ENCODE assay signal across 11 cellular contexts in the genomic region with DNA sequence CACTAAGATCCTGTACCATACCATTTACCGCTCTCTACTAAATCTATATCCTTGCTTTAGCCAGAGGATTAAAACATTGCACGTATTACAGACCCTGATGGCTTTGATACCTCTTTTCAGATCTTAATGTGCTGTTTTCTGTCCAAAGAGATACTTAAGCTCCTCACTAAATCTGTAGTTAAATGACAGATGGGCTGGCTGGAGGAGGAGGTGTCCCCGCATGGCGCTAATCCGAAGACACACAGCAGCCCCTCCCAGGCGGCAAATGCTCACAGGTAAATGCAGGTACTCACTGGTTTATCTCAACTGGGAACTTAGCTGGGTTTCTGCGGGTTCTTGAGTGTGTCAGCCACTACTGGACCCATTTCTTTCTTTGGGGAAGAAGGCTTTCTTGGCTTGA. TPM values are rescaled to one million over a fixed set of nuclear protein-coding genes. Genes with fewer than 3 reads are reported as not detected.
DNase-seq lines count a peak whose midpoint lies in the region; ATAC-seq and TF ChIP-seq lines count a peak whose summit lies in the region.
"Had no signal": no experiment of that assay in that cellular context is flagged by ENCODE, and none has a peak within 500 bp of the region (broad histone marks: within the 10 kb centered on the region; RNA-seq: fewer than 3 reads in every experiment).

No MANE protein-coding gene starts in this region.

- H3K9me3 Mint-ChIP-seq in brain, result no peaks in the 10 kb centered on the region
- no peaks in the 10 kb centered on the region for H3K9me3 Mint-ChIP-seq in neural crest cell

- peaks cover 63% of the 10 kb centered on the region for H4K20me1 ChIP-seq in DND-41 (ENCODE audit: insufficient read depth, low read length)
- H4K20me1 ChIP-seq in Loucy (ENCODE audit: insufficient read depth, low read length, poor library complexity, severe bottlenecking), result peaks cover 60% of the 10 kb centered on the region

- H3K27ac Mint-ChIP-seq in brain, result peak overlapping the region in 3 of 5 experiments; percentile 19 to 58 (median 55)
- no peak overlapping the region for H3K27ac Mint-ChIP-seq in neural crest cell (ENCODE audit: unreplicated experiment)

- H3K27me3 Mint-ChIP-seq in brain (no peaks in the 10 kb centered on the region), neural crest cell (ENCODE audit: low read depth) (no peaks in the 10 kb centered on the region)

- H3K4me2 ChIP-seq in DND-41 (ENCODE audit: insufficient read depth, low read length), result peak overlapping the region; percentile 79
- H3K4me2 ChIP-seq in Loucy (ENCODE audit: low read depth, low read length, poor library complexity, severe bottlenecking), result peak overlapping the region; percentile 81

- no peak for TF ChIP-seq CTCF in DND-41 (IDR thresholded peaks at IDR 0.05; ENCODE audit: borderline replicate concordance, extremely low read depth, low read length, poor library complexity, severe bottlenecking)
- TF ChIP-seq CTCF in Loucy (conservative IDR thresholded peaks at IDR 0.05; ENCODE audit: low read length), result no peak
- TF ChIP-seq CTCF in brain (conservative IDR thresholded peaks at IDR 0.05), result no peak
- no peak for TF ChIP-seq CTCF in neural crest cell (conservative IDR thresholded peaks at IDR 0.05)

- H3K4me1 ChIP-seq in DND-41 (ENCODE audit: insufficient read depth, low read length), result peaks cover 32% of the 10 kb centered on the region
- H3K4me1 ChIP-seq in Loucy (ENCODE audit: insufficient read depth, low read length, poor library complexity, severe bottlenecking), result peaks cover 44% of the 10 kb centered on the region

- H3K4me1 Mint-ChIP-seq in brain (peaks cover 35% of the 10 kb centered on the region), neural crest cell (peaks cover 39% of the 10 kb centered on the region)

- H3K36me3 Mint-ChIP-seq in brain (peaks cover 14% of the 10 kb centered on the region), neural crest cell (ENCODE audit: low read depth) (no peaks in the 10 kb centered on the region)

- no peaks in the 10 kb centered on the region for H3K9me2 ChIP-seq in Loucy (replicated peaks; ENCODE audit: low read depth, low read length)

- H3K9me3 ChIP-seq in DND-41 (ENCODE audit: insufficient read depth, low read length, severe bottlenecking), result no peaks in the 10 kb centered on the region
- no peaks in the 10 kb centered on the region for H3K9me3 ChIP-seq in Loucy (ENCODE audit: insufficient read depth, low read depth, low read length)

- H3K36me3 ChIP-seq in DND-41 (ENCODE audit: insufficient read depth, low read length) (peaks cover 54% of the 10 kb centered on the region), Loucy (ENCODE audit: insufficient read depth, low read length) (peaks cover 21% of the 10 kb centered on the region; the same call in 1 of the 2 replicates)

- peak overlapping the region; percentile 32; the same call in 1 of the 2 replicates for H3K27ac ChIP-seq in DND-41 (ENCODE audit: low read length)

- DNase-seq in DND-41 (peak; percentile 1), neural crest cell (ENCODE audit: low read depth, low spot score) (no peak), GM19240 (ENCODE audit: insufficient read length, low spot score) (no peak)
- DNase-seq: activated naive CD4-positive, alpha-beta T cell treated with Interleukin-2 at 50 U/mL for 16 hours; dermis blood vessel endothelial cell; MV-4-11; OCI-M1 had no signal

- H3K27me3 ChIP-seq in DND-41 (ENCODE audit: insufficient read depth, low read length, poor library complexity) (no peaks in the 10 kb centered on the region), Loucy (ENCODE audit: insufficient read depth, low read length, poor library complexity, severe bottlenecking) (no peaks in the 10 kb centered on the region)

- H3K4me3 Mint-ChIP-seq in brain (peak overlapping the region; percentile 92 to 98 (median 93)), neural crest cell (peak overlapping the region; percentile 93)

- ATAC-seq in DND-41 (ENCODE audit: insufficient read depth, low read depth), result no peak
- ATAC-seq in GM18870 (IDR thresholded peaks at IDR 0.05; ENCODE audit: unreplicated experiment), result no peak
- no peak for ATAC-seq in HG03378 (IDR thresholded peaks at IDR 0.05; ENCODE audit: unreplicated experiment)

- H3K9ac ChIP-seq in DND-41 (ENCODE audit: low read depth, low read length) (peak overlapping the region; percentile 63; the same call in 1 of the 2 replicates), Loucy (ENCODE audit: low read depth, low read length, poor library complexity, severe bottlenecking) (peak overlapping the region; percentile 82)

- no peak overlapping the region for H2AFZ ChIP-seq in DND-41 (ENCODE audit: low read depth, low read length)
- H2AFZ ChIP-seq in Loucy (ENCODE audit: low read length), result no peak overlapping the region

- H3K79me2 ChIP-seq in DND-41 (ENCODE audit: insufficient read depth, low read length) (peaks cover 75% of the 10 kb centered on the region), Loucy (ENCODE audit: insufficient read depth, low read length) (peaks cover 73% of the 10 kb centered on the region)

- H3K4me3 ChIP-seq in DND-41 (ENCODE audit: low read depth in 1 of 2, low read length in 2 of 2) (peak overlapping the region in 1 of 2 experiments; percentile 16; a peak in 1 of 4 replicates), Loucy (ENCODE audit: low read length, poor library complexity, severe bottlenecking) (peak overlapping the region; percentile 78)

- H3F3A ChIP-seq in Loucy (ENCODE audit: low read depth), result no peaks in the 10 kb centered on the region

RNA-seq across cellular contexts. Expression of a gene that starts 2.7 kb away (rescaled TPM):
- 81.3 TPM for polyA plus RNA-seq in brain (ENCODE audit: insufficient read depth, low read depth, low replicate concordance)
- 101 and 111 TPM in 2 replicates for total RNA-seq in neural crest cell
